1 cellular context compared by ENCODE assay signal in genomic region chr12:69331482-69331845, GRCh38.
TF ChIP-seq lines count a peak whose summit lies in the region.

No MANE protein-coding gene starts in this region.

TF ChIP-seq in HepG2, 621 proteins besides CTCF, POLR2A, EP300 and RAD21 (continued from another document and continues in another):
- TF ChIP-seq, protein P1, sequence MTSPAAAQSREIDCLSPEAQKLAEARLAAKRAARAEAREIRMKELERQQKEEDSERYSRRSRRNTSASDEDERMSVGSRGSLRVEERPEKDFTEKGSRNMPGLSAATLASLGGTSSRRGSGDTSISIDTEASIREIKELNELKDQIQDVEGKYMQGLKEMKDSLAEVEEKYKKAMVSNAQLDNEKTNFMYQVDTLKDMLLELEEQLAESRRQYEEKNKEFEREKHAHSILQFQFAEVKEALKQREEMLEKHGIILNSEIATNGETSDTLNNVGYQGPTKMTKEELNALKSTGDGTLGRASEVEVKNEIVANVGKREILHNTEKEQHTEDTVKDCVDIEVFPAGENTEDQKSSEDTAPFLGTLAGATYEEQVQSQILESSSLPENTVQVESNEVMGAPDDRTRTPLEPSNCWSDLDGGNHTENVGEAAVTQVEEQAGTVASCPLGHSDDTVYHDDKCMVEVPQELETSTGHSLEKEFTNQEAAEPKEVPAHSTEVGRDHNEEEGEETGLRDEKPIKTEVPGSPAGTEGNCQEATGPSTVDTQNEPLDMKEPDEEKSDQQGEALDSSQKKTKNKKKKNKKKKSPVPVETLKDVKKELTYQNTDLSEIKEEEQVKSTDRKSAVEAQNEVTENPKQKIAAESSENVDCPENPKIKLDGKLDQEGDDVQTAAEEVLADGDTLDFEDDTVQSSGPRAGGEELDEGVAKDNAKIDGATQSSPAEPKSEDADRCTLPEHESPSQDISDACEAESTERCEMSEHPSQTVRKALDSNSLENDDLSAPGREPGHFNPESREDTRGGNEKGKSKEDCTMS (CRISPR knock-in tag; conservative IDR thresholded peaks at IDR 0.05) = no peak
- TF ChIP-seq RARA (CRISPR knock-in tag; IDR thresholded peaks at IDR 0.05) (no peak), HNF4G (IDR thresholded peaks at IDR 0.05; ENCODE audit: borderline replicate concordance, low read depth, low read length) (no peak), HNF4G (CRISPR knock-in tag; IDR thresholded peaks at IDR 0.05; ENCODE audit: borderline replicate concordance, low read depth) (no peak), MAF1 (CRISPR knock-in tag; IDR thresholded peaks at IDR 0.05; ENCODE audit: borderline replicate concordance) (0 out of 2 replicates have a peak, but pooled peaks have one; percentile 23), ZC3H4 (CRISPR knock-in tag; IDR thresholded peaks at IDR 0.05; ENCODE audit: borderline replicate concordance) (no peak; the same call in 1 of the 2 replicates), ZNF282 (IDR thresholded peaks at IDR 0.05; ENCODE audit: partially characterized antibody) (no peak), ZNF414 (CRISPR knock-in tag; IDR thresholded peaks at IDR 0.05) (no peak), ZFX (CRISPR knock-in tag; IDR thresholded peaks at IDR 0.05; ENCODE audit: low read depth) (no peak), ZKSCAN8 (CRISPR knock-in tag; IDR thresholded peaks at IDR 0.05; ENCODE audit: borderline replicate concordance) (no peak), ZNF589 (CRISPR knock-in tag; conservative IDR thresholded peaks at IDR 0.05) (no peak), NR2F6 (IDR thresholded peaks at IDR 0.05) (no peak), NR2F6 (CRISPR knock-in tag; IDR thresholded peaks at IDR 0.05) (no peak), ZBTB20 (CRISPR knock-in tag; IDR thresholded peaks at IDR 0.05; ENCODE audit: borderline replicate concordance, low read depth) (no peak), YEATS2 (CRISPR knock-in tag; IDR thresholded peaks at IDR 0.05; ENCODE audit: borderline replicate concordance) (no peak), ZNF263 (CRISPR knock-in tag; IDR thresholded peaks at IDR 0.05) (0 out of 2 replicates have a peak, but pooled peaks have one; percentile 7), ZNF501 (CRISPR knock-in tag; IDR thresholded peaks at IDR 0.05) (no peak), SRSF9 (IDR thresholded peaks at IDR 0.05; ENCODE audit: borderline replicate concordance, insufficient read depth, low read depth, low read length, poor library complexity, severe bottlenecking) (no peak), TFDP2 (CRISPR knock-in tag; IDR thresholded peaks at IDR 0.05) (0 out of 2 replicates have a peak, but pooled peaks have one; percentile 6), ZNF766 (CRISPR knock-in tag; IDR thresholded peaks at IDR 0.05; ENCODE audit: borderline replicate concordance) (no peak), ZNF775 (CRISPR knock-in tag; IDR thresholded peaks at IDR 0.05; ENCODE audit: borderline replicate concordance) (no peak), RBFOX2 (IDR thresholded peaks at IDR 0.05; ENCODE audit: low read depth, low read length) (peak; percentile 78), KMT2B (CRISPR knock-in tag; IDR thresholded peaks at IDR 0.05) (no peak)
- TF ChIP-seq, protein P2, sequence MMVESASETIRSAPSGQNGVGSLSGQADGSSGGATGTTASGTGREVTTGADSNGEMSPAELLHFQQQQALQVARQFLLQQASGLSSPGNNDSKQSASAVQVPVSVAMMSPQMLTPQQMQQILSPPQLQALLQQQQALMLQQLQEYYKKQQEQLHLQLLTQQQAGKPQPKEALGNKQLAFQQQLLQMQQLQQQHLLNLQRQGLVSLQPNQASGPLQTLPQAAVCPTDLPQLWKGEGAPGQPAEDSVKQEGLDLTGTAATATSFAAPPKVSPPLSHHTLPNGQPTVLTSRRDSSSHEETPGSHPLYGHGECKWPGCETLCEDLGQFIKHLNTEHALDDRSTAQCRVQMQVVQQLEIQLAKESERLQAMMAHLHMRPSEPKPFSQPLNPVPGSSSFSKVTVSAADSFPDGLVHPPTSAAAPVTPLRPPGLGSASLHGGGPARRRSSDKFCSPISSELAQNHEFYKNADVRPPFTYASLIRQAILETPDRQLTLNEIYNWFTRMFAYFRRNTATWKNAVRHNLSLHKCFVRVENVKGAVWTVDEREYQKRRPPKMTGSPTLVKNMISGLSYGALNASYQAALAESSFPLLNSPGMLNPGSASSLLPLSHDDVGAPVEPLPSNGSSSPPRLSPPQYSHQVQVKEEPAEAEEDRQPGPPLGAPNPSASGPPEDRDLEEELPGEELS (CRISPR knock-in tag; IDR thresholded peaks at IDR 0.05) = peak; percentile 24; the same call in 1 of the 2 replicates
- TF ChIP-seq, protein P3, sequence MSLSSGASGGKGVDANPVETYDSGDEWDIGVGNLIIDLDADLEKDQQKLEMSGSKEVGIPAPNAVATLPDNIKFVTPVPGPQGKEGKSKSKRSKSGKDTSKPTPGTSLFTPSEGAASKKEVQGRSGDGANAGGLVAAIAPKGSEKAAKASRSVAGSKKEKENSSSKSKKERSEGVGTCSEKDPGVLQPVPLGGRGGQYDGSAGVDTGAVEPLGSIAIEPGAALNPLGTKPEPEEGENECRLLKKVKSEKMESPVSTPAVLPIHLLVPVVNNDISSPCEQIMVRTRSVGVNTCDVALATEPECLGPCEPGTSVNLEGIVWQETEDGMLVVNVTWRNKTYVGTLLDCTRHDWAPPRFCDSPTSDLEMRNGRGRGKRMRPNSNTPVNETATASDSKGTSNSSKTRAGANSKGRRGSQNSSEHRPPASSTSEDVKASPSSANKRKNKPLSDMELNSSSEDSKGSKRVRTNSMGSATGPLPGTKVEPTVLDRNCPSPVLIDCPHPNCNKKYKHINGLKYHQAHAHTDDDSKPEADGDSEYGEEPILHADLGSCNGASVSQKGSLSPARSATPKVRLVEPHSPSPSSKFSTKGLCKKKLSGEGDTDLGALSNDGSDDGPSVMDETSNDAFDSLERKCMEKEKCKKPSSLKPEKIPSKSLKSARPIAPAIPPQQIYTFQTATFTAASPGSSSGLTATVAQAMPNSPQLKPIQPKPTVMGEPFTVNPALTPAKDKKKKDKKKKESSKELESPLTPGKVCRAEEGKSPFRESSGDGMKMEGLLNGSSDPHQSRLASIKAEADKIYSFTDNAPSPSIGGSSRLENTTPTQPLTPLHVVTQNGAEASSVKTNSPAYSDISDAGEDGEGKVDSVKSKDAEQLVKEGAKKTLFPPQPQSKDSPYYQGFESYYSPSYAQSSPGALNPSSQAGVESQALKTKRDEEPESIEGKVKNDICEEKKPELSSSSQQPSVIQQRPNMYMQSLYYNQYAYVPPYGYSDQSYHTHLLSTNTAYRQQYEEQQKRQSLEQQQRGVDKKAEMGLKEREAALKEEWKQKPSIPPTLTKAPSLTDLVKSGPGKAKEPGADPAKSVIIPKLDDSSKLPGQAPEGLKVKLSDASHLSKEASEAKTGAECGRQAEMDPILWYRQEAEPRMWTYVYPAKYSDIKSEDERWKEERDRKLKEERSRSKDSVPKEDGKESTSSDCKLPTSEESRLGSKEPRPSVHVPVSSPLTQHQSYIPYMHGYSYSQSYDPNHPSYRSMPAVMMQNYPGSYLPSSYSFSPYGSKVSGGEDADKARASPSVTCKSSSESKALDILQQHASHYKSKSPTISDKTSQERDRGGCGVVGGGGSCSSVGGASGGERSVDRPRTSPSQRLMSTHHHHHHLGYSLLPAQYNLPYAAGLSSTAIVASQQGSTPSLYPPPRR (CRISPR knock-in tag; IDR thresholded peaks at IDR 0.05; ENCODE audit: borderline replicate concordance) = no peak
- TF ChIP-seq, protein P4, sequence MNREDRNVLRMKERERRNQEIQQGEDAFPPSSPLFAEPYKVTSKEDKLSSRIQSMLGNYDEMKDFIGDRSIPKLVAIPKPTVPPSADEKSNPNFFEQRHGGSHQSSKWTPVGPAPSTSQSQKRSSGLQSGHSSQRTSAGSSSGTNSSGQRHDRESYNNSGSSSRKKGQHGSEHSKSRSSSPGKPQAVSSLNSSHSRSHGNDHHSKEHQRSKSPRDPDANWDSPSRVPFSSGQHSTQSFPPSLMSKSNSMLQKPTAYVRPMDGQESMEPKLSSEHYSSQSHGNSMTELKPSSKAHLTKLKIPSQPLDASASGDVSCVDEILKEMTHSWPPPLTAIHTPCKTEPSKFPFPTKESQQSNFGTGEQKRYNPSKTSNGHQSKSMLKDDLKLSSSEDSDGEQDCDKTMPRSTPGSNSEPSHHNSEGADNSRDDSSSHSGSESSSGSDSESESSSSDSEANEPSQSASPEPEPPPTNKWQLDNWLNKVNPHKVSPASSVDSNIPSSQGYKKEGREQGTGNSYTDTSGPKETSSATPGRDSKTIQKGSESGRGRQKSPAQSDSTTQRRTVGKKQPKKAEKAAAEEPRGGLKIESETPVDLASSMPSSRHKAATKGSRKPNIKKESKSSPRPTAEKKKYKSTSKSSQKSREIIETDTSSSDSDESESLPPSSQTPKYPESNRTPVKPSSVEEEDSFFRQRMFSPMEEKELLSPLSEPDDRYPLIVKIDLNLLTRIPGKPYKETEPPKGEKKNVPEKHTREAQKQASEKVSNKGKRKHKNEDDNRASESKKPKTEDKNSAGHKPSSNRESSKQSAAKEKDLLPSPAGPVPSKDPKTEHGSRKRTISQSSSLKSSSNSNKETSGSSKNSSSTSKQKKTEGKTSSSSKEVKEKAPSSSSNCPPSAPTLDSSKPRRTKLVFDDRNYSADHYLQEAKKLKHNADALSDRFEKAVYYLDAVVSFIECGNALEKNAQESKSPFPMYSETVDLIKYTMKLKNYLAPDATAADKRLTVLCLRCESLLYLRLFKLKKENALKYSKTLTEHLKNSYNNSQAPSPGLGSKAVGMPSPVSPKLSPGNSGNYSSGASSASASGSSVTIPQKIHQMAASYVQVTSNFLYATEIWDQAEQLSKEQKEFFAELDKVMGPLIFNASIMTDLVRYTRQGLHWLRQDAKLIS (CRISPR knock-in tag; IDR thresholded peaks at IDR 0.05) = peak; percentile 95
- TF ChIP-seq, protein P5, sequence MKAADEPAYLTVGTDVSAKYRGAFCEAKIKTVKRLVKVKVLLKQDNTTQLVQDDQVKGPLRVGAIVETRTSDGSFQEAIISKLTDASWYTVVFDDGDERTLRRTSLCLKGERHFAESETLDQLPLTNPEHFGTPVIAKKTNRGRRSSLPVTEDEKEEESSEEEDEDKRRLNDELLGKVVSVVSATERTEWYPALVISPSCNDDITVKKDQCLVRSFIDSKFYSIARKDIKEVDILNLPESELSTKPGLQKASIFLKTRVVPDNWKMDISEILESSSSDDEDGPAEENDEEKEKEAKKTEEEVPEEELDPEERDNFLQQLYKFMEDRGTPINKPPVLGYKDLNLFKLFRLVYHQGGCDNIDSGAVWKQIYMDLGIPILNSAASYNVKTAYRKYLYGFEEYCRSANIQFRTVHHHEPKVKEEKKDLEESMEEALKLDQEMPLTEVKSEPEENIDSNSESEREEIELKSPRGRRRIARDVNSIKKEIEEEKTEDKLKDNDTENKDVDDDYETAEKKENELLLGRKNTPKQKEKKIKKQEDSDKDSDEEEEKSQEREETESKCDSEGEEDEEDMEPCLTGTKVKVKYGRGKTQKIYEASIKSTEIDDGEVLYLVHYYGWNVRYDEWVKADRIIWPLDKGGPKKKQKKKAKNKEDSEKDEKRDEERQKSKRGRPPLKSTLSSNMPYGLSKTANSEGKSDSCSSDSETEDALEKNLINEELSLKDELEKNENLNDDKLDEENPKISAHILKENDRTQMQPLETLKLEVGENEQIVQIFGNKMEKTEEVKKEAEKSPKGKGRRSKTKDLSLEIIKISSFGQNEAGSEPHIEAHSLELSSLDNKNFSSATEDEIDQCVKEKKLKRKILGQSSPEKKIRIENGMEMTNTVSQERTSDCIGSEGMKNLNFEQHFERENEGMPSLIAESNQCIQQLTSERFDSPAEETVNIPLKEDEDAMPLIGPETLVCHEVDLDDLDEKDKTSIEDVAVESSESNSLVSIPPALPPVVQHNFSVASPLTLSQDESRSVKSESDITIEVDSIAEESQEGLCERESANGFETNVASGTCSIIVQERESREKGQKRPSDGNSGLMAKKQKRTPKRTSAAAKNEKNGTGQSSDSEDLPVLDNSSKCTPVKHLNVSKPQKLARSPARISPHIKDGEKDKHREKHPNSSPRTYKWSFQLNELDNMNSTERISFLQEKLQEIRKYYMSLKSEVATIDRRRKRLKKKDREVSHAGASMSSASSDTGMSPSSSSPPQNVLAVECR (CRISPR knock-in tag; IDR thresholded peaks at IDR 0.05; ENCODE audit: borderline replicate concordance) = no peak
- TF ChIP-seq, protein P6, sequence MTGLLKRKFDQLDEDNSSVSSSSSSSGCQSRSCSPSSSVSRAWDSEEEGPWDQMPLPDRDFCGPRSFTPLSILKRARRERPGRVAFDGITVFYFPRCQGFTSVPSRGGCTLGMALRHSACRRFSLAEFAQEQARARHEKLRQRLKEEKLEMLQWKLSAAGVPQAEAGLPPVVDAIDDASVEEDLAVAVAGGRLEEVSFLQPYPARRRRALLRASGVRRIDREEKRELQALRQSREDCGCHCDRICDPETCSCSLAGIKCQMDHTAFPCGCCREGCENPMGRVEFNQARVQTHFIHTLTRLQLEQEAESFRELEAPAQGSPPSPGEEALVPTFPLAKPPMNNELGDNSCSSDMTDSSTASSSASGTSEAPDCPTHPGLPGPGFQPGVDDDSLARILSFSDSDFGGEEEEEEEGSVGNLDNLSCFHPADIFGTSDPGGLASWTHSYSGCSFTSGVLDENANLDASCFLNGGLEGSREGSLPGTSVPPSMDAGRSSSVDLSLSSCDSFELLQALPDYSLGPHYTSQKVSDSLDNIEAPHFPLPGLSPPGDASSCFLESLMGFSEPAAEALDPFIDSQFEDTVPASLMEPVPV (CRISPR knock-in tag; IDR thresholded peaks at IDR 0.05) = 0 out of 2 replicates have a peak, but pooled peaks have one; percentile 39
- TF ChIP-seq, protein P7, sequence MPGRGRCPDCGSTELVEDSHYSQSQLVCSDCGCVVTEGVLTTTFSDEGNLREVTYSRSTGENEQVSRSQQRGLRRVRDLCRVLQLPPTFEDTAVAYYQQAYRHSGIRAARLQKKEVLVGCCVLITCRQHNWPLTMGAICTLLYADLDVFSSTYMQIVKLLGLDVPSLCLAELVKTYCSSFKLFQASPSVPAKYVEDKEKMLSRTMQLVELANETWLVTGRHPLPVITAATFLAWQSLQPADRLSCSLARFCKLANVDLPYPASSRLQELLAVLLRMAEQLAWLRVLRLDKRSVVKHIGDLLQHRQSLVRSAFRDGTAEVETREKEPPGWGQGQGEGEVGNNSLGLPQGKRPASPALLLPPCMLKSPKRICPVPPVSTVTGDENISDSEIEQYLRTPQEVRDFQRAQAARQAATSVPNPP (CRISPR knock-in tag; IDR thresholded peaks at IDR 0.05) = no peak
